In genomic region chr19:1525343-1525742, GRCh38 we compare ENCODE assay signal across 38 cellular contexts. TPM values are rescaled to one million over a fixed set of nuclear protein-coding genes. Genes with fewer than 3 reads are reported as not detected.
"Had no signal": no experiment of that assay in that cellular context is flagged by ENCODE, and none has a peak within 500 bp of the region (broad histone marks: within the 10 kb centered on the region; RNA-seq: fewer than 3 reads in every experiment).

No MANE protein-coding gene starts in this region.

- H3K4me1 Mint-ChIP-seq: activated CD4-positive, alpha-beta T cell treated with anti-CD3 and anti-CD28 coated beads, Interleukin-2, amount 10 ng/mL, durations not matched to agents 24 days and 14 days had no signal

- H3K9me3 ChIP-seq: ascending aorta, gastroesophageal sphincter, neutrophil, ovary, uterus had no signal

- H3K4me3 Mint-ChIP-seq: activated CD4-positive, alpha-beta memory T cell treated with anti-CD3 and anti-CD28 coated beads, Interleukin-2, amount 10 ng/mL, durations not matched to agents 7 days and 5 days; activated CD4-positive, alpha-beta T cell treated with anti-CD3 and anti-CD28 coated beads, Interleukin-2, amount 10 ng/mL, durations not matched to agents 24 days and 14 days; activated naive CD4-positive, alpha-beta T cell treated with anti-CD3 and anti-CD28 coated beads, Interleukin-2, amount 10 ng/mL, durations not matched to agents 7 days and 5 days; activated naive CD8-positive, alpha-beta T cell treated with anti-CD3 and anti-CD28 coated beads, Interleukin-2, amount 10 ng/mL, durations not matched to agents 7 days and 5 days; activated T-cell treated with anti-CD3 and anti-CD28 coated beads, Interleukin-2, amount 50 U/mL, for 24 hours; effector memory CD8-positive, alpha-beta T cell; stimulated activated memory B cell treated with anti-CD40 and anti-IgM and Interleukin-4, amounts not matched to agents 10 μg/mL and 1 μg/mL and 100 μg/mL, for 72 hours; stimulated activated naive CD8-positive, alpha-beta T cell treated with anti-CD3 and anti-CD28 coated beads, Interleukin-15, amount 100 ng/mL, for 72 hours had no signal

- FAIRE-seq: endothelial cell of umbilical vein, keratinocyte, TTC549 had no signal

- DNase-seq: activated CD4-positive, alpha-beta memory T cell treated with anti-CD3 and anti-CD28 coated beads, Interleukin-2, amount 10 ng/mL, durations not matched to agents 7 days and 5 days; activated CD4-positive, alpha-beta T cell treated with anti-CD3 and anti-CD28 coated beads, Interleukin-2, amount 10 ng/mL, durations not matched to agents 24 days and 14 days; activated CD4-positive, CD25-positive, alpha-beta regulatory T cell treated with anti-CD3 and anti-CD28 coated beads, Interleukin-2, amount 50 U/mL, for 72 hours; activated CD8-positive, alpha-beta memory T cell treated with anti-CD3 and anti-CD28 coated beads, Interleukin-2, amount 50 U/mL, for 48 hours; activated gamma-delta T cell; activated naive CD4-positive, alpha-beta T cell treated with anti-CD3 and anti-CD28 coated beads, Interleukin-2, amount 10 ng/mL, durations not matched to agents 7 days and 5 days; activated naive CD8-positive, alpha-beta T cell treated with anti-CD3 and anti-CD28 coated beads, Interleukin-2, amount 10 ng/mL, durations not matched to agents 7 days and 5 days; activated T-cell treated with anti-CD3 and anti-CD28 coated beads, Interleukin-2, amount 50 U/mL, for 24 hours; brain microvascular endothelial cell; cortex of kidney; effector memory CD8-positive, alpha-beta T cell; hippocampal formation; left cardiac atrium; left ventricle myocardium superior; ovary; stimulated activated CD4-positive, alpha-beta T cell treated with anti-CD3 and anti-CD28 coated beads, Interleukin-1b, Interleukin-23, amount 100 ng/mL, for 48 hours; stimulated activated CD4-positive, alpha-beta T cell treated with anti-CD3 and anti-CD28 coated beads, Interleukin-4, amount 100 ng/mL, for 4 hours; stimulated activated CD8-positive, alpha-beta memory T cell treated with anti-CD3 and anti-CD28 coated beads, Interleukin-4, amount 100 ng/mL, for 48 hours; stimulated activated naive CD8-positive, alpha-beta T cell treated with anti-CD3 and anti-CD28 coated beads, Interleukin-15, amount 100 ng/mL, for 72 hours; substantia nigra; T-helper 9 cell; uterus had no signal

- H3K4me2 ChIP-seq: smooth muscle cell had no signal

- ATAC-seq: effector memory CD8-positive, alpha-beta T cell; gastroesophageal sphincter; left cardiac atrium; left ventricle myocardium superior; stimulated activated memory B cell treated with anti-CD40 and anti-IgM and Interleukin-4, amounts not matched to agents 10 μg/mL and 1 μg/mL and 100 μg/mL, for 72 hours; stimulated activated naive CD8-positive, alpha-beta T cell treated with anti-CD3 and anti-CD28 coated beads, Interleukin-15, amount 100 ng/mL, for 72 hours had no signal

- H3K9me3 Mint-ChIP-seq: activated CD4-positive, alpha-beta memory T cell treated with anti-CD3 and anti-CD28 coated beads, Interleukin-2, amount 10 ng/mL, durations not matched to agents 7 days and 5 days; activated CD4-positive, alpha-beta T cell treated with anti-CD3 and anti-CD28 coated beads, Interleukin-2, amount 10 ng/mL, durations not matched to agents 24 days and 14 days; activated naive CD4-positive, alpha-beta T cell treated with anti-CD3 and anti-CD28 coated beads, Interleukin-2, amount 10 ng/mL, durations not matched to agents 7 days and 5 days; activated naive CD8-positive, alpha-beta T cell treated with anti-CD3 and anti-CD28 coated beads, Interleukin-2, amount 10 ng/mL, durations not matched to agents 7 days and 5 days; activated T-cell treated with anti-CD3 and anti-CD28 coated beads, Interleukin-2, amount 50 U/mL, for 24 hours; effector memory CD8-positive, alpha-beta T cell; nephron; stimulated activated memory B cell treated with anti-CD40 and anti-IgM and Interleukin-4, amounts not matched to agents 10 μg/mL and 1 μg/mL and 100 μg/mL, for 72 hours; stimulated activated naive CD8-positive, alpha-beta T cell treated with anti-CD3 and anti-CD28 coated beads, Interleukin-15, amount 100 ng/mL, for 72 hours; type B pancreatic cell had no signal

- H3K27ac ChIP-seq: ascending aorta, brain microvascular endothelial cell, gastroesophageal sphincter, neutrophil, ovary, uterus, VCaP had no signal

- H3K4me1 ChIP-seq: ascending aorta had no signal

- H3K36me3 ChIP-seq: ascending aorta, brain microvascular endothelial cell, gastroesophageal sphincter, neutrophil, ovary, uterus had no signal

- H3K27me3 ChIP-seq: ovary, uterus had no signal

- H3K27ac Mint-ChIP-seq: activated CD4-positive, alpha-beta memory T cell treated with anti-CD3 and anti-CD28 coated beads, Interleukin-2, amount 10 ng/mL, durations not matched to agents 7 days and 5 days; activated CD4-positive, alpha-beta T cell treated with anti-CD3 and anti-CD28 coated beads, Interleukin-2, amount 10 ng/mL, durations not matched to agents 24 days and 14 days; activated naive CD4-positive, alpha-beta T cell treated with anti-CD3 and anti-CD28 coated beads, Interleukin-2, amount 10 ng/mL, durations not matched to agents 7 days and 5 days; activated T-cell treated with anti-CD3 and anti-CD28 coated beads, Interleukin-2, amount 50 U/mL, for 24 hours; effector memory CD8-positive, alpha-beta T cell; nephron; progenitor cell of endocrine pancreas; stimulated activated memory B cell treated with anti-CD40 and anti-IgM and Interleukin-4, amounts not matched to agents 10 μg/mL and 1 μg/mL and 100 μg/mL, for 72 hours; stimulated activated naive CD8-positive, alpha-beta T cell treated with anti-CD3 and anti-CD28 coated beads, Interleukin-15, amount 100 ng/mL, for 72 hours; type B pancreatic cell had no signal

- H3K4me3 ChIP-seq: ascending aorta, gastroesophageal sphincter, ovary, smooth muscle cell, uterus had no signal

- H3K36me3 Mint-ChIP-seq: activated naive CD4-positive, alpha-beta T cell treated with anti-CD3 and anti-CD28 coated beads, Interleukin-2, amount 10 ng/mL, durations not matched to agents 7 days and 5 days; activated naive CD8-positive, alpha-beta T cell treated with anti-CD3 and anti-CD28 coated beads, Interleukin-2, amount 10 ng/mL, durations not matched to agents 7 days and 5 days; stimulated activated memory B cell treated with anti-CD40 and anti-IgM and Interleukin-4, amounts not matched to agents 10 μg/mL and 1 μg/mL and 100 μg/mL, for 72 hours; type B pancreatic cell had no signal

RNA-seq across cellular contexts. Expression of gene PLK5, which starts 1.5 kb away (rescaled TPM):
- total RNA-seq: activated CD4-positive, alpha-beta memory T cell treated with anti-CD3 and anti-CD28 coated beads, Interleukin-2, amount 10 ng/mL, durations not matched to agents 7 days and 5 days; activated CD4-positive, alpha-beta T cell treated with anti-CD3 and anti-CD28 coated beads, Interleukin-2, amount 10 ng/mL, durations not matched to agents 24 days and 14 days; activated naive CD8-positive, alpha-beta T cell treated with anti-CD3 and anti-CD28 coated beads, Interleukin-2, amount 10 ng/mL, durations not matched to agents 7 days and 5 days; ascending aorta; endothelial cell of umbilical vein; fibroblast of lung; left cardiac atrium; left ventricle myocardium superior; lung microvascular endothelial cell; mesenteric fat pad; renal cortical epithelial cell; smooth muscle cell had no signal
- polyA plus RNA-seq: endothelial cell of umbilical vein, fibroblast of lung, smooth muscle cell had no signal

RNA-seq across cellular contexts. Expression of gene ADAMTSL5, which starts 12.5 kb away (rescaled TPM):
- total RNA-seq: endothelial cell of umbilical vein, lung microvascular endothelial cell had no signal
